Comparison of ENCODE assay signal across 21 cellular contexts in the genomic region with DNA sequence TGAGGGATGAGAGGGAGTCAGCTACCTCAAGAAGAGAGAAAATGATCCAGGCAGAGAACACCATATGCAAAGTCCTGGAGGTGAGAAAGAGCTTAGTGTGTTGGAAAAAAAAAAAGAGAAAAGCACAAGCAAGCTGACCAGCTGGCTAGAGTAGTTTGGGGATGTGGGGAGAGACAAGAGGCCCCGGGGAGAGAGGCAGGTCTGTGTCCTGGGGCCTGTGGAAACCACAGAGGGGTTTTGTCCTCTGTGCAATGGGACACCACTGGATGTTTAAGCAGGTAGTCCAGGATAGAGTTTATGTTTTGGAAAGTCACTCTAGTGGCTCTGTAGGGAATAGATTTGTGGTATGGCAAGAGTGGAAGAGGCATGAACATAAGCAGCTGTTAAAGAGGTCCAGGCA. TPM values are rescaled to one million over a fixed set of nuclear protein-coding genes. Genes with fewer than 3 reads are reported as not detected.
DNase-seq lines count a peak whose midpoint lies in the region; ATAC-seq and TF ChIP-seq lines count a peak whose summit lies in the region.
"Had no signal": no experiment of that assay in that cellular context is flagged by ENCODE, and none has a peak within 500 bp of the region (broad histone marks: within the 10 kb centered on the region; RNA-seq: fewer than 3 reads in every experiment).

No MANE protein-coding gene starts in this region.

- TF ChIP-seq POLR2A in esophagus squamous epithelium (IDR thresholded peaks at IDR 0.05) (no peak), vagina (IDR thresholded peaks at IDR 0.05) (no peak)

- H3K9me3 ChIP-seq in right atrium auricular region (no peaks in the 10 kb centered on the region), esophagus squamous epithelium (no peaks in the 10 kb centered on the region), vagina (no peaks in the 10 kb centered on the region)
- H3K9me3 ChIP-seq: pancreas, thoracic aorta had no signal

- H3K4me1 ChIP-seq in right atrium auricular region: peaks cover 0 to 32% of the 10 kb centered on the region in 2 donors
- H3K4me1 ChIP-seq in esophagus squamous epithelium: peaks cover 14 to 41% (median 28%) of the 10 kb centered on the region in 3 donors
- peaks cover 34% of the 10 kb centered on the region for H3K4me1 ChIP-seq in vagina
- H3K4me1 ChIP-seq: pancreas had no signal

- no peaks in the 10 kb centered on the region for H3K27me3 ChIP-seq in right atrium auricular region
- H3K27me3 ChIP-seq in esophagus squamous epithelium: no peaks in the 10 kb centered on the region
- no peaks in the 10 kb centered on the region for H3K27me3 ChIP-seq in vagina
- H3K27me3 ChIP-seq: pancreas had no signal

- no peak for DNase-seq in right atrium auricular region (ENCODE audit: low spot score)
- DNase-seq in Right ventricle myocardium superior: no peak
- DNase-seq in esophagus squamous epithelium (lab: John Stamatoyannopoulos, UW): no peak
- DNase-seq in sciatic nerve (ENCODE audit: low spot score): peak; percentile 39
- DNase-seq in vagina (ENCODE audit: extremely low spot score in 2 of 2): no peak
- no peak for DNase-seq in T-helper 9 cell
- DNase-seq in NCI-H1417 (lab: John Stamatoyannopoulos, UW): no peak
- DNase-seq in OCI-M2 (lab: John Stamatoyannopoulos, UW; ENCODE audit: unreplicated experiment): no peak
- DNase-seq: activated naive CD4-positive, alpha-beta T cell treated with Interleukin-2 at 50 U/mL for 16 hours; CD8-positive, alpha-beta memory T cell; DMS79; NCI-H1436 treated with DMSO at 0.1 percent for 48 hours; pancreas; stimulated activated CD8-positive, alpha-beta memory T cell treated with anti-CD3 and anti-CD28 coated beads, Interleukin-4, amount 100 ng/mL, for 48 hours; T1000 had no signal

- H3K4me3 ChIP-seq in right atrium auricular region (no peak overlapping the region), esophagus squamous epithelium (no peak overlapping the region), vagina (no peak overlapping the region)
- H3K4me3 ChIP-seq: coronary artery, pancreas, skin epidermis, thoracic aorta had no signal

- intact Hi-C loops in Right ventricle myocardium superior (cut with DNase I): no loop called here
- intact Hi-C loops in esophagus squamous epithelium (cut with DNase I): no loop called here
- intact Hi-C loops in sciatic nerve (cut with DNase I): no loop called here
- intact Hi-C loops in vagina (cut with DNase I): no loop called here

- TF ChIP-seq CTCF in right atrium auricular region (IDR thresholded peaks at IDR 0.05) (no peak), esophagus squamous epithelium (IDR thresholded peaks at IDR 0.05) (no peak), vagina (IDR thresholded peaks at IDR 0.05) (no peak)

- ATAC-seq in Right ventricle myocardium superior (ENCODE audit: poor library complexity): no peak
- no peak for ATAC-seq in sciatic nerve

- no peaks in the 10 kb centered on the region for H3K36me3 ChIP-seq in right atrium auricular region
- no peaks in the 10 kb centered on the region for H3K36me3 ChIP-seq in esophagus squamous epithelium
- H3K36me3 ChIP-seq in vagina: no peaks in the 10 kb centered on the region
- H3K36me3 ChIP-seq: pancreas, thoracic aorta had no signal

- WGBS in esophagus squamous epithelium, 2 donors: 55 to 72% methylated on average over 1 of the region's 1 CpG

- peak overlapping the region; percentile 52 to 76 for H3K27ac ChIP-seq in right atrium auricular region
- H3K27ac ChIP-seq in esophagus squamous epithelium: peak overlapping the region; percentile 50 to 89 (median 76)
- peak overlapping the region; percentile 70 for H3K27ac ChIP-seq in vagina
- H3K27ac ChIP-seq: pancreas had no signal

RNA-seq across cellular contexts. Expression of gene CHI3L1, which starts 14.4 kb away (rescaled TPM):
- total RNA-seq in right atrium auricular region (1 to 10 TPM in 1 of 2 donors, under 1 TPM in 1; 0.85 to 9.4 TPM), Right ventricle myocardium superior (0.32 TPM), esophagus squamous epithelium (10 to 100 TPM in 2 of 4 donors, 1 to 10 TPM in 1, under 1 TPM in 1; 0.38 to 10.9 (median 9.1) TPM), sciatic nerve (37.0 TPM), vagina (51.3 TPM)
- total RNA-seq: CD8-positive, alpha-beta memory T cell had no signal

RNA-seq across cellular contexts. Expression of gene MYBPH, which starts 25.3 kb away (rescaled TPM):
- total RNA-seq in right atrium auricular region (not detected), Right ventricle myocardium superior (not detected), esophagus squamous epithelium (not detected), sciatic nerve (not detected), vagina (not detected)
- total RNA-seq: CD8-positive, alpha-beta memory T cell; HT1080; left lobe of liver; pancreas; SK-MEL-5; thoracic aorta had no signal

RNA-seq across cellular contexts. Expression of gene CHIT1, which starts 28.6 kb away (rescaled TPM):
- not detected for total RNA-seq in right atrium auricular region
- 0.48 TPM for total RNA-seq in Right ventricle myocardium superior
- total RNA-seq in esophagus squamous epithelium: under 1 TPM in 1 of 4 donors, not detected in 3; 1.00 TPM
- total RNA-seq in sciatic nerve: 0.22 TPM
- not detected for total RNA-seq in vagina
- total RNA-seq: HT1080, SK-MEL-5 had no signal
